In genomic region chr5:23977996-23978395, GRCh38 we compare ENCODE assay signal across 11 cellular contexts.
DNase-seq lines count a peak whose midpoint lies in the region; ATAC-seq lines count a peak whose summit lies in the region.
"Had no signal": no experiment of that assay in that cellular context is flagged by ENCODE, and none has a peak within 500 bp of the region (broad histone marks: within the 10 kb centered on the region; RNA-seq: fewer than 3 reads in every experiment).

No MANE protein-coding gene starts in this region.

- H3K4me1 Mint-ChIP-seq in natural killer cell treated with Interleukin-12 subunit alpha and Interleukin-12 subunit beta and Interleukin-15 and Interleukin-18, amount 100 ng/mL, for 72 hours (ENCODE audit: low read depth in 2 of 2): no peaks in the 10 kb centered on the region

- H2AK5ac ChIP-seq in mesendoderm (ENCODE audit: low read length): no peak overlapping the region

- H3K18ac ChIP-seq in mesendoderm (ENCODE audit: low read length): no peak overlapping the region

- no peaks in the 10 kb centered on the region for H3K79me2 ChIP-seq in mesendoderm (ENCODE audit: control insufficient read depth, insufficient read depth, low read length)

- H3K4me3 Mint-ChIP-seq in natural killer cell treated with Interleukin-12 subunit alpha and Interleukin-12 subunit beta and Interleukin-15 and Interleukin-18, amount 100 ng/mL, for 72 hours: no peak overlapping the region

- no peak overlapping the region for H2BK15ac ChIP-seq in mesendoderm (replicated peaks; ENCODE audit: low read depth)

- H3K27me3 Mint-ChIP-seq in natural killer cell treated with Interleukin-12 subunit alpha and Interleukin-12 subunit beta and Interleukin-15 and Interleukin-18, amount 100 ng/mL, for 72 hours: no peaks in the 10 kb centered on the region

- DNase-seq in activated CD4-positive, alpha-beta T cell treated with anti-CD3 and anti-CD28 coated beads for 48 hours: peak; percentile 37
- no peak for DNase-seq in activated CD4-positive, alpha-beta T cell treated with anti-CD3 and anti-CD28 coated beads, Interleukin-2, amount 50 U/mL, for 1 hour
- DNase-seq in HT1080 (ENCODE audit: low read depth) (peak; percentile 36), adipocyte (ENCODE audit: low read depth) (peak; percentile 1), mesendoderm (peak; percentile 55), NCI-H1694 treated with DMSO at 0.1 percent for 48 hours (lab: John Stamatoyannopoulos, UW) (no peak)
- DNase-seq in activated CD8-positive, alpha-beta memory T cell treated with anti-CD3 and anti-CD28 coated beads for 24 hours: no peak
- no peak for DNase-seq in natural killer cell treated with Interleukin-12 subunit alpha and Interleukin-12 subunit beta and Interleukin-15 and Interleukin-18, amount 100 ng/mL, for 72 hours (ENCODE audit: low spot score)
- DNase-seq: nucleus accumbens had no signal

- H3K27me3 ChIP-seq in adipocyte (replicated peaks; ENCODE audit: control insufficient read depth, insufficient read depth, low read length) (no peaks in the 10 kb centered on the region), mesendoderm (ENCODE audit: insufficient read depth, low read length, poor library complexity) (no peaks in the 10 kb centered on the region)
- H3K27me3 ChIP-seq: SJSA1 had no signal

- peaks cover 19% of the 10 kb centered on the region for H3K36me3 Mint-ChIP-seq in natural killer cell treated with Interleukin-12 subunit alpha and Interleukin-12 subunit beta and Interleukin-15 and Interleukin-18, amount 100 ng/mL, for 72 hours

- H3K79me1 ChIP-seq in mesendoderm (ENCODE audit: low read length): no peaks in the 10 kb centered on the region

- H3K36me3 ChIP-seq in adipocyte (ENCODE audit: control insufficient read depth, insufficient read depth, low read length, severe bottlenecking): no peaks in the 10 kb centered on the region
- no peaks in the 10 kb centered on the region for H3K36me3 ChIP-seq in mesendoderm (ENCODE audit: control insufficient read depth, insufficient read depth, low read length)
- H3K36me3 ChIP-seq: SJSA1 had no signal

- H3K27ac ChIP-seq in mesendoderm (ENCODE audit: low read depth, low read length): no peak overlapping the region
- H3K27ac ChIP-seq: SJSA1 had no signal

- no peak overlapping the region for H2BK120ac ChIP-seq in mesendoderm (ENCODE audit: low read depth, low read length)

- no peak overlapping the region for H3K9ac ChIP-seq in adipocyte (ENCODE audit: low read length)
- H3K9ac ChIP-seq in mesendoderm (ENCODE audit: low read length): no peak overlapping the region

- no peak overlapping the region for H3K23ac ChIP-seq in mesendoderm (ENCODE audit: low read length)

- H3K4me3 ChIP-seq in adipocyte (ENCODE audit: low read length) (no peak overlapping the region), mesendoderm (ENCODE audit: low read length) (no peak overlapping the region)
- H3K4me3 ChIP-seq: SJSA1 had no signal

- peaks cover 18% of the 10 kb centered on the region for H3K9me3 ChIP-seq in adipocyte (ENCODE audit: control insufficient read depth, low read length)
- H3K9me3 ChIP-seq: SJSA1 had no signal

- H3K56ac ChIP-seq in mesendoderm (ENCODE audit: low read length): no peak overlapping the region

- H3K4me2 ChIP-seq in mesendoderm (ENCODE audit: low read length): no peak overlapping the region

- no peak overlapping the region for H2BK5ac ChIP-seq in mesendoderm (ENCODE audit: low read length)

- no peak overlapping the region for H4K5ac ChIP-seq in mesendoderm (ENCODE audit: low read length)

- peaks cover 30% of the 10 kb centered on the region for H3K9me3 Mint-ChIP-seq in natural killer cell treated with Interleukin-12 subunit alpha and Interleukin-12 subunit beta and Interleukin-15 and Interleukin-18, amount 100 ng/mL, for 72 hours

- no peak overlapping the region for H3K4ac ChIP-seq in mesendoderm (ENCODE audit: low read depth, low read length)

- no peak overlapping the region for H3K27ac Mint-ChIP-seq in natural killer cell treated with Interleukin-12 subunit alpha and Interleukin-12 subunit beta and Interleukin-15 and Interleukin-18, amount 100 ng/mL, for 72 hours
- H3K27ac Mint-ChIP-seq: activated naive CD4-positive, alpha-beta T cell treated with anti-CD3 and anti-CD28 coated beads, Interleukin-2, amount 50 U/mL, for 72 hours had no signal

- no CpG with 5 or more reads among the region's 4 CpGs for WGBS in mesendoderm (ENCODE audit: extremely low coverage, insufficient coverage, low lambda C conversion rate)

- H4K8ac ChIP-seq in mesendoderm (ENCODE audit: low read depth, low read length): no peak overlapping the region

- H3K4me1 ChIP-seq in adipocyte (ENCODE audit: control insufficient read depth, insufficient read depth, low read length): no peaks in the 10 kb centered on the region
- no peaks in the 10 kb centered on the region for H3K4me1 ChIP-seq in mesendoderm (ENCODE audit: control insufficient read depth, low read depth, low read length)
- H3K4me1 ChIP-seq: SJSA1 had no signal

- ATAC-seq in natural killer cell treated with Interleukin-12 subunit alpha and Interleukin-12 subunit beta and Interleukin-15 and Interleukin-18, amount 100 ng/mL, for 72 hours: no peak
- ATAC-seq: activated naive CD4-positive, alpha-beta T cell treated with anti-CD3 and anti-CD28 coated beads, Interleukin-2, amount 50 U/mL, for 72 hours had no signal

Comparison
In these comparisons a context has a peak if more than half of its experiments do, and no peak if none do; other contexts are left out.
1. DNase-seq: peak in activated CD4-positive, alpha-beta T cell treated with anti-CD3 and anti-CD28 coated beads for 48 hours (single experiment), HT1080 (single experiment), adipocyte (single experiment) and mesendoderm (single experiment); none in activated CD4-positive, alpha-beta T cell treated with anti-CD3 and anti-CD28 coated beads, Interleukin-2, amount 50 U/mL, for 1 hour (single experiment), NCI-H1694 treated with DMSO at 0.1 percent for 48 hours (single experiment), activated CD8-positive, alpha-beta memory T cell treated with anti-CD3 and anti-CD28 coated beads for 24 hours (single experiment) and natural killer cell treated with Interleukin-12 subunit alpha and Interleukin-12 subunit beta and Interleukin-15 and Interleukin-18, amount 100 ng/mL, for 72 hours (single experiment).